In the genomic region with DNA sequence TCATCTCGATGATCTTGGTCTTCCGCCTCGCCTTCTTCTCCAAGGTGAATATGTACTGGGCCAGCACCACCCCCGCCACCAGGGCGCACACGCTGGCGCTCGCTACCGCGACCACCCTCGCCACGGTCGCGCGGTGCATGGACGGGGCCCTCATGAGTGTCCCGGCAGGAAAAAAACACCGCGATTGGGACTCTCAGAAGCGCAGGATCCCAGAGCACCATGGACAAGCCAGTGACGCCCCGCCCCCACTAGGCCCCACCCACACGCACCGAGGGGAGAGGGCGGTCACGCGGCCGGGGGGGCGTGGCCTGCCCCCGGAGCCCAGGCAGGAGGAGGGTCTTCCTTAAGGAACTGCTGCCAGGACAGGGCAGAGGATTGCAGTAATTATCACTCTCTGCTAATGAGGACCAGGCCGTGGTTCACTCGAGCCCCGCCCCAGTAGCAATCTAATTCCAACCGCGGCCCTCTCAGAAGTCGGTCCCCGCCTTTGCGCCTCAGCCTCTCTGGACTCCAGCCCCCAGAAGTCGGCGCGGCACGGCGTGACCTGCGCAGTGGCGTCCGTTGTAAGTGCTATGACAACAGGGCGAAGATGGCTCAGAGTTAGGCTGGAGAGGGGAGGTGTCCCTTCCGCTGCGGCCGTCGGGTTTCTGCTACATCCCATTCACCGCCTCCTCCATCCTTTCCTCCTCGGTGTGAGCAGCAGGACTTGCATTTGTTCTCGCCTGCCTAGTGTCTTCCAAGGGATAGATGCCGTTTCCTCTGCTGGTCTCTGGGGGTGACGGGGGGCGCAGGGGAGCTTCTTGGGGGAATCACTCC, we compare ENCODE assay signal across 8 cellular contexts. TPM values are rescaled to one million over a fixed set of nuclear protein-coding genes. Genes with fewer than 3 reads are reported as not detected.
DNase-seq lines count a peak whose midpoint lies in the region; TF ChIP-seq lines count a peak whose summit lies in the region.

A gene (plus strand): TSS at position 575 of the 816 bp plus-strand sequence. CDS start 16,689 bp downstream, outside the sequence.

- TF ChIP-seq CTCF in GM20000 (IDR thresholded peaks at IDR 0.05; ENCODE audit: extremely low read depth, missing control alignments) = no peak

- peak within 1 kb of the TSS; percentile 94 for H3K4me3 ChIP-seq in effector memory CD4-positive, alpha-beta T cell (ENCODE audit: insufficient read depth, low read depth, low read length, poor library complexity, severe bottlenecking)

- H3K36me3 ChIP-seq in effector memory CD4-positive, alpha-beta T cell (ENCODE audit: control insufficient read depth, insufficient read depth, low read length) = no peaks in the 10 kb centered on the region

- H3K4me1 ChIP-seq in effector memory CD4-positive, alpha-beta T cell (ENCODE audit: control insufficient read depth, insufficient read depth, low read length, poor library complexity, severe bottlenecking) = peaks cover 13% of the 10 kb centered on the region

- H3K27ac ChIP-seq in effector memory CD4-positive, alpha-beta T cell (ENCODE audit: insufficient read depth, low read length, poor library complexity, severe bottlenecking) = peak within 1 kb of the TSS; percentile 79

- H3K9me3 ChIP-seq in effector memory CD4-positive, alpha-beta T cell (ENCODE audit: control insufficient read depth, low read length) = no peaks in the 10 kb centered on the region

- DNase-seq in COR-L47 (lab: John Stamatoyannopoulos, UW) = peak; percentile 92
- peak; percentile 94 for DNase-seq in GM20000 (ENCODE audit: low spot score)
- peak; percentile 87 for DNase-seq in HS-5 (ENCODE audit: low read depth)
- peak; percentile 70 for DNase-seq in NK-92 (lab: John Stamatoyannopoulos, UW; ENCODE audit: unreplicated experiment)
- peak; percentile 96 for DNase-seq in activated CD8-positive, alpha-beta memory T cell treated with anti-CD3 and anti-CD28 coated beads for 24 hours
- peak; percentile 75 to 86 (median 85) for DNase-seq in effector memory CD4-positive, alpha-beta T cell
- DNase-seq in lung microvascular endothelial cell (ENCODE audit: low read depth in 2 of 2) = peak; percentile 91 to 95
- DNase-seq in stimulated activated CD4-positive, alpha-beta T cell treated with anti-CD3 and anti-CD28 coated beads, TNF-alpha, amount 100 ng/mL, for 4 hours (ENCODE audit: low read depth in 3 of 3) = peak; percentile 79 to 91 (median 86)

- H3K27me3 ChIP-seq in effector memory CD4-positive, alpha-beta T cell (replicated peaks; ENCODE audit: control insufficient read depth, insufficient read depth, low read length, poor library complexity, severe bottlenecking) = no peaks in the 10 kb centered on the region

RNA-seq across cellular contexts. Expression of the gene that starts here (rescaled TPM):
- 10.0 and 13.7 TPM in 2 replicates for total RNA-seq in lung microvascular endothelial cell

Comparison
In these comparisons a context has a peak if more than half of its experiments do, and no peak if none do; other contexts are left out.
1. Peak in every context shown above with its lines: DNase-seq, H3K4me3 ChIP-seq and H3K27ac ChIP-seq.